In genomic region chr6:169376458-169376857, GRCh38 we compare ENCODE assay signal across 31 cellular contexts.
"Had no signal": no experiment of that assay in that cellular context is flagged by ENCODE, and none has a peak within 500 bp of the region (broad histone marks: within the 10 kb centered on the region; RNA-seq: fewer than 3 reads in every experiment).

No MANE protein-coding gene starts in this region.

- H3K4me1 ChIP-seq: ascending aorta, breast epithelium, colonic mucosa, foreskin keratinocyte, gastrocnemius medialis had no signal

- H3K9me3 ChIP-seq: breast epithelium, colonic mucosa, gastrocnemius medialis had no signal

- H3K27ac Mint-ChIP-seq: activated CD4-positive, alpha-beta memory T cell treated with anti-CD3 and anti-CD28 coated beads, Interleukin-2, amount 10 ng/mL, durations not matched to agents 7 days and 5 days; activated CD4-positive, alpha-beta T cell treated with anti-CD3 and anti-CD28 coated beads for 36 hours; activated CD4-positive, alpha-beta T cell treated with anti-CD3 and anti-CD28 coated beads, Interleukin-2, amount 10 ng/mL, durations not matched to agents 7 days and 5 days; activated naive CD4-positive, alpha-beta T cell treated with anti-CD3 and anti-CD28 coated beads for 36 hours; activated naive CD4-positive, alpha-beta T cell treated with anti-CD3 and anti-CD28 coated beads, Interleukin-2, amount 50 U/mL, for 24 hours; activated naive CD8-positive, alpha-beta T cell treated with anti-CD3 and anti-CD28 coated beads for 36 hours; activated naive CD8-positive, alpha-beta T cell treated with anti-CD3 and anti-CD28 coated beads, Interleukin-2, amount 50 U/mL, for 24 hours; activated T-helper 1 cell treated with anti-CD3 and anti-CD28 coated beads, Interleukin-12 subunit alpha, Interleukin-12 subunit beta, Interleukin-2, Interleukin-4 antibody, amounts not matched to agents 30 ng/mL and 10 ng/mL and 1 ng/mL, durations not matched to agents 14 hours and 24 hours and 36 hours; activated T-helper 2 cell treated with anti-CD3 and anti-CD28 coated beads, Interferon-gamma antibody, Interleukin-2, Interleukin-4, amounts not matched to agents 10 μg/mL and 5 μg/mL and 100 μg/mL, durations not matched to agents 14 hours and 24 hours and 36 hours; brain; dendritic cell treated with granulocyte-macrophage colony-stimulating factor and Interleukin-4, amounts not matched to agents 40 ng/mL and 50 ng/mL, for 4 days; endodermal cell had no signal

- H3K4me3 Mint-ChIP-seq: activated CD4-positive, alpha-beta memory T cell treated with anti-CD3 and anti-CD28 coated beads, Interleukin-2, amount 10 ng/mL, durations not matched to agents 7 days and 5 days; activated CD4-positive, alpha-beta T cell treated with anti-CD3 and anti-CD28 coated beads for 36 hours; activated CD4-positive, alpha-beta T cell treated with anti-CD3 and anti-CD28 coated beads, Interleukin-2, amount 10 ng/mL, durations not matched to agents 7 days and 5 days; activated naive CD4-positive, alpha-beta T cell treated with anti-CD3 and anti-CD28 coated beads for 36 hours; activated naive CD4-positive, alpha-beta T cell treated with anti-CD3 and anti-CD28 coated beads, Interleukin-2, amount 50 U/mL, for 24 hours; activated naive CD8-positive, alpha-beta T cell treated with anti-CD3 and anti-CD28 coated beads for 36 hours; activated naive CD8-positive, alpha-beta T cell treated with anti-CD3 and anti-CD28 coated beads, Interleukin-2, amount 50 U/mL, for 24 hours; activated T-helper 1 cell treated with anti-CD3 and anti-CD28 coated beads, Interleukin-12 subunit alpha, Interleukin-12 subunit beta, Interleukin-2, Interleukin-4 antibody, amounts not matched to agents 30 ng/mL and 10 ng/mL and 1 ng/mL, durations not matched to agents 14 hours and 24 hours and 36 hours; brain; dendritic cell treated with granulocyte-macrophage colony-stimulating factor and Interleukin-4, amounts not matched to agents 40 ng/mL and 50 ng/mL, for 4 days; endodermal cell had no signal

- H3K27me3 Mint-ChIP-seq: activated CD4-positive, alpha-beta memory T cell treated with anti-CD3 and anti-CD28 coated beads, Interleukin-2, amount 10 ng/mL, durations not matched to agents 7 days and 5 days; activated CD4-positive, alpha-beta T cell treated with anti-CD3 and anti-CD28 coated beads, Interleukin-2, amount 10 ng/mL, durations not matched to agents 7 days and 5 days; dendritic cell treated with granulocyte-macrophage colony-stimulating factor and Interleukin-4, amounts not matched to agents 40 ng/mL and 50 ng/mL, for 4 days had no signal

- DNase-seq: activated CD4-positive, alpha-beta memory T cell treated with anti-CD3 and anti-CD28 coated beads, Interleukin-2, amount 10 ng/mL, durations not matched to agents 7 days and 5 days; activated CD4-positive, alpha-beta T cell treated with anti-CD3 and anti-CD28 coated beads for 36 hours; activated CD4-positive, alpha-beta T cell treated with anti-CD3 and anti-CD28 coated beads, Interleukin-2, amount 10 ng/mL, durations not matched to agents 7 days and 5 days; activated CD4-positive, alpha-beta T cell treated with anti-CD3 and anti-CD28 coated beads, Interleukin-2, amount 50 U/mL, for 4 hours; activated CD4-positive, CD25-positive, alpha-beta regulatory T cell; activated CD4-positive, CD25-positive, alpha-beta regulatory T cell treated with anti-CD3 and anti-CD28 coated beads, Interleukin-2, amount 50 U/mL, for 72 hours; activated CD8-positive, alpha-beta memory T cell treated with anti-CD3 and anti-CD28 coated beads, Interleukin-2, amount 50 U/mL, for 4 hours; activated effector memory CD4-positive, alpha-beta T cell treated with anti-CD3 and anti-CD28 coated beads, Interleukin-2, amount 50 U/mL, for 16 hours; activated naive CD4-positive, alpha-beta T cell treated with anti-CD3 and anti-CD28 coated beads for 36 hours; activated naive CD8-positive, alpha-beta T cell treated with anti-CD3 and anti-CD28 coated beads for 36 hours; activated naive CD8-positive, alpha-beta T cell treated with anti-CD3 and anti-CD28 coated beads, Interleukin-2, amount 50 U/mL, for 24 hours; activated T-cell treated with anti-CD3 and anti-CD28 coated beads, Interleukin-2, amount 50 U/mL, for 1 hour; activated T-cell treated with anti-CD3 and anti-CD28 coated beads, Interleukin-2, amount 50 U/mL, for 48 hours; central memory CD4-positive, alpha-beta T cell; cerebellar nuclear complex; colonic mucosa; dorsolateral prefrontal cortex; effector memory CD4-positive, alpha-beta T cell; endodermal cell; foreskin keratinocyte; gastrocnemius medialis; T-helper 2 cell had no signal

- H3K27me3 ChIP-seq: ascending aorta, breast epithelium, cardiac muscle cell, colonic mucosa, foreskin keratinocyte had no signal

- ATAC-seq: activated CD4-positive, alpha-beta T cell treated with anti-CD3 and anti-CD28 coated beads for 36 hours; activated naive CD8-positive, alpha-beta T cell treated with anti-CD3 and anti-CD28 coated beads, Interleukin-2, amount 50 U/mL, for 24 hours; esophagus mucosa; foreskin keratinocyte; gastrocnemius medialis had no signal

- H3K27ac ChIP-seq: ascending aorta, breast epithelium, cardiac muscle cell, colonic mucosa, dorsolateral prefrontal cortex, foreskin keratinocyte, gastrocnemius medialis had no signal

- H3K36me3 Mint-ChIP-seq: brain had no signal

- H3K4me3 ChIP-seq: ascending aorta, breast epithelium, cardiac muscle cell, colonic mucosa, dorsolateral prefrontal cortex, gastrocnemius medialis had no signal

- H3K4me1 Mint-ChIP-seq: activated CD4-positive, alpha-beta memory T cell treated with anti-CD3 and anti-CD28 coated beads, Interleukin-2, amount 10 ng/mL, durations not matched to agents 7 days and 5 days; activated CD4-positive, alpha-beta T cell treated with anti-CD3 and anti-CD28 coated beads for 36 hours; activated CD4-positive, alpha-beta T cell treated with anti-CD3 and anti-CD28 coated beads, Interleukin-2, amount 10 ng/mL, durations not matched to agents 7 days and 5 days; activated naive CD4-positive, alpha-beta T cell treated with anti-CD3 and anti-CD28 coated beads, Interleukin-2, amount 50 U/mL, for 24 hours; activated naive CD8-positive, alpha-beta T cell treated with anti-CD3 and anti-CD28 coated beads for 36 hours; activated naive CD8-positive, alpha-beta T cell treated with anti-CD3 and anti-CD28 coated beads, Interleukin-2, amount 50 U/mL, for 24 hours; brain; endodermal cell had no signal

- H3K36me3 ChIP-seq: ascending aorta, breast epithelium, cardiac muscle cell, colonic mucosa, gastrocnemius medialis had no signal
